In genomic region chr5:84622485-84622884, GRCh38 we compare ENCODE assay signal across 19 cellular contexts.
"Had no signal": no experiment of that assay in that cellular context is flagged by ENCODE, and none has a peak within 500 bp of the region (broad histone marks: within the 10 kb centered on the region; RNA-seq: fewer than 3 reads in every experiment).

No MANE protein-coding gene starts in this region.

- ATAC-seq: activated T-helper 17 cell treated with anti-CD3 and anti-CD28 coated beads, Interleukin-2, amount 50 U/mL, for 72 hours had no signal

- H3K27ac ChIP-seq: brain microvascular endothelial cell, cardiac muscle cell, VCaP had no signal

- DNase-seq: activated CD4-positive, alpha-beta memory T cell treated with anti-CD3 and anti-CD28 coated beads, Interleukin-2, amount 10 ng/mL, durations not matched to agents 7 days and 5 days; activated CD4-positive, alpha-beta T cell treated with anti-CD3 and anti-CD28 coated beads, Interleukin-2, amount 10 ng/mL, durations not matched to agents 7 days and 5 days; activated CD4-positive, CD25-positive, alpha-beta regulatory T cell; activated gamma-delta T cell; activated naive CD4-positive, alpha-beta T cell treated with anti-CD3 and anti-CD28 coated beads for 36 hours; activated T-cell treated with anti-CD3 and anti-CD28 coated beads for 4 hours; activated T-cell treated with anti-CD3 and anti-CD28 coated beads, Interleukin-2, amount 50 U/mL, for 48 hours; brain microvascular endothelial cell; NCI-H1105; NCI-H1436; NCI-H1694 treated with DMSO at 0.1 percent for 48 hours; NCI-H2029 treated with DMSO at 0.1 percent for 48 hours; NCI-H524; SIG-M5; T-helper 17 cell; T-helper 9 cell had no signal

- H3K36me3 ChIP-seq: brain microvascular endothelial cell, cardiac muscle cell had no signal

- H3K4me3 ChIP-seq: cardiac muscle cell had no signal

- H3K27me3 ChIP-seq: brain microvascular endothelial cell, cardiac muscle cell had no signal
